In genomic region chr12:57517718-57518117, GRCh38 we compare ENCODE assay signal across 6 cellular contexts. TPM values are rescaled to one million over a fixed set of nuclear protein-coding genes. Genes with fewer than 3 reads are reported as not detected.
DNase-seq lines count a peak whose midpoint lies in the region; ATAC-seq, FAIRE-seq and TF ChIP-seq lines count a peak whose summit lies in the region.
"Not testable (repeated sequence)": the region's sequence is repeated elsewhere in the genome, so short reads cannot be mapped to it uniquely, and the experiment has no call there.

No MANE protein-coding gene starts in this region.

- peak overlapping the region; percentile 99 for H3K9ac ChIP-seq in astrocyte (ENCODE audit: low read length)

- peak overlapping the region; percentile 94 for H3K27ac Mint-ChIP-seq in Caco-2 (ENCODE audit: unreplicated experiment)
- H3K27ac Mint-ChIP-seq in T-cell = peak overlapping the region; percentile 99 to 100
- H3K27ac Mint-ChIP-seq in astrocyte (ENCODE audit: unreplicated experiment) = peak overlapping the region; percentile 54
- H3K27ac Mint-ChIP-seq in nephron progenitor cell = not testable (repeated sequence)

- H2AFZ ChIP-seq in astrocyte (ENCODE audit: low read depth, low read length) = not testable (repeated sequence)

- ATAC-seq in T-cell (replicated peaks in 1 of 4) = not testable (repeated sequence)

- H3K36me3 Mint-ChIP-seq in Caco-2 (ENCODE audit: insufficient read depth, unreplicated experiment) (peaks cover 98% of the 10 kb centered on the region), T-cell (peaks cover 50% of the 10 kb centered on the region), astrocyte (ENCODE audit: low read depth, unreplicated experiment) (peaks cover 42% of the 10 kb centered on the region), nephron progenitor cell (ENCODE audit: low read depth) (peaks cover 63% of the 10 kb centered on the region)

- H3K4me1 ChIP-seq in Caco-2 (peaks cover 20% of the 10 kb centered on the region), astrocyte (ENCODE audit: insufficient read depth, low read length) (peaks cover 37% of the 10 kb centered on the region), tibial artery (peaks cover 4 to 45% (median 40%) of the 10 kb centered on the region in 4 donors)

- POLR2A ChIA-PET in Caco-2 (lab: Charles Lee) = interaction anchor here (0.9 kb wide), 1 partner anchor 14 kb away, joined by 3 read pairs; no protein-coding TSS in a partner anchor
- POLR2A ChIA-PET in T-cell (lab: Charles Lee) = interaction anchor here (0.7 to 1.9 kb wide), 5 partner anchors 28 to 46 kb away, joined by 3 to 7 read pairs (median 6); partner anchors contain the start of gene ARHGAP9 (in 2 of the 2)

- not testable (repeated sequence) for H3K4me3 ChIP-seq in Caco-2 (ENCODE audit: low read depth, low read length)
- H3K4me3 ChIP-seq in astrocyte (ENCODE audit: insufficient read depth, low read depth, low read length) = peak overlapping the region; percentile 97
- peak overlapping the region; percentile 86 to 100 for H3K4me3 ChIP-seq in foreskin fibroblast (ENCODE audit: low read depth in 1 of 2, low read length in 2 of 2)
- H3K4me3 ChIP-seq in tibial artery = peak overlapping the region; percentile 65 to 91

- H3K9me3 ChIP-seq in Caco-2; astrocyte (ENCODE audit: insufficient read depth, low read depth, low read length); tibial artery: not testable (repeated sequence)

- DNase-seq in Caco-2; T-cell; astrocyte (ENCODE audit: low read depth); foreskin fibroblast; nephron progenitor cell; tibial artery: not testable (repeated sequence)

- not testable (repeated sequence) for H3K27me3 Mint-ChIP-seq in Caco-2 (ENCODE audit: insufficient read depth, unreplicated experiment); T-cell; astrocyte (ENCODE audit: low read depth, unreplicated experiment); nephron progenitor cell (ENCODE audit: low read depth, poor library complexity)

- intact Hi-C loops in Caco-2 (cut with micrococcal nuclease; ENCODE audit: unreplicated experiment); tibial artery (cut with DNase I; ENCODE audit: low total_unique reads): not testable (repeated sequence)

- not testable (repeated sequence) for H3K27me3 ChIP-seq in Caco-2 (replicated peaks; ENCODE audit: control insufficient read depth, insufficient read depth, low read length); astrocyte (ENCODE audit: insufficient read depth, low read length); tibial artery

- not testable (repeated sequence) for H3K27ac ChIP-seq in astrocyte (ENCODE audit: low read depth, low read length)
- peak overlapping the region; percentile 92 to 100 for H3K27ac ChIP-seq in tibial artery

- peaks cover 38% of the 10 kb centered on the region for H3K79me2 ChIP-seq in astrocyte (ENCODE audit: insufficient read depth, low read length)

- H3K36me3 ChIP-seq in Caco-2 (ENCODE audit: control insufficient read depth, insufficient read depth, low read length) = not testable (repeated sequence)
- H3K36me3 ChIP-seq in astrocyte (ENCODE audit: insufficient read depth, low read length) (peaks cover 45% of the 10 kb centered on the region), tibial artery (peaks cover 37 to 53% (median 49%) of the 10 kb centered on the region in 3 donors)

- not testable (repeated sequence) for FAIRE-seq in astrocyte (lab: Jason Lieb, UNC)

- BruUV-seq in Caco-2 (replicated peaks; lab: Mats Ljungman, UMichigan) = not testable (repeated sequence)

- peaks cover 68% of the 10 kb centered on the region for H4K20me1 ChIP-seq in astrocyte (ENCODE audit: insufficient read depth, low read length)

- H3K4me3 Mint-ChIP-seq in Caco-2 (ENCODE audit: unreplicated experiment) (peak overlapping the region; percentile 86), T-cell (peak overlapping the region in 1 of 3 donors; percentile 29), astrocyte (ENCODE audit: unreplicated experiment) (peak overlapping the region; percentile 91), nephron progenitor cell (peak overlapping the region; percentile 60)

- H3K9me3 Mint-ChIP-seq in Caco-2 (ENCODE audit: unreplicated experiment); T-cell; astrocyte (ENCODE audit: unreplicated experiment); nephron progenitor cell: not testable (repeated sequence)

- CTCF ChIA-PET in Caco-2 (lab: Charles Lee) = not testable (repeated sequence)
- CTCF ChIA-PET in T-cell (lab: Charles Lee) = interaction anchor here (0.8 to 1.2 kb wide), 2 partner anchors 66 to 1566 kb away, joined by 3 read pairs; no protein-coding TSS in a partner anchor

- TF ChIP-seq CTCF in Caco-2 (IDR thresholded peaks at IDR 0.05; ENCODE audit: insufficient read depth in 1 of 2, low read depth in 1 of 2, low read length in 1 of 2, severe bottlenecking in 1 of 2, unreplicated experiment in 1 of 2); astrocyte (IDR thresholded peaks at IDR 0.05; ENCODE audit: insufficient read depth, low read depth, low read length); foreskin fibroblast (IDR thresholded peaks at IDR 0.05; ENCODE audit: low read depth, low read length); nephron progenitor cell (IDR thresholded peaks at IDR 0.05); tibial artery (IDR thresholded peaks at IDR 0.05): not testable (repeated sequence)

- H3K4me2 ChIP-seq in astrocyte (ENCODE audit: low read length) = peak overlapping the region; percentile 94

- H3K4me1 Mint-ChIP-seq in Caco-2 (ENCODE audit: low read depth, unreplicated experiment) (peaks cover 22% of the 10 kb centered on the region), T-cell (peaks cover 35 to 45% (median 40%) of the 10 kb centered on the region in 3 donors), astrocyte (ENCODE audit: low read depth, unreplicated experiment) (peaks cover 41% of the 10 kb centered on the region), nephron progenitor cell (peaks cover 42% of the 10 kb centered on the region)

RNA-seq across cellular contexts. Expression of gene DDIT3, which starts 2.6 kb away (rescaled TPM):
- 62.7 and 79.2 TPM in 2 replicates for total RNA-seq in Caco-2 (2022)
- total RNA-seq in T-cell = 10 to 100 TPM; 34.5 to 93.5 (median 40.7) TPM
- total RNA-seq in astrocyte = 42.6 and 45.1 TPM in 2 replicates

RNA-seq across cellular contexts. Expression of gene MBD6, which starts 4.9 kb away (rescaled TPM):
- 82.2 and 105 TPM in 2 replicates for total RNA-seq in Caco-2 (2022)
- total RNA-seq in T-cell = 100 to 1,000 TPM; 109 to 122 (median 114) TPM
- total RNA-seq in astrocyte = 55.3 and 58.5 TPM in 2 replicates

RNA-seq across cellular contexts. Expression of gene DCTN2, which starts 29.3 kb away (rescaled TPM):
- 89.4 and 94.4 TPM in 2 replicates for total RNA-seq in Caco-2 (2022)
- total RNA-seq in T-cell = 10 to 100 TPM; 60.1 to 81.9 (median 71.5) TPM
- total RNA-seq in astrocyte = 94.5 and 107 TPM in 2 replicates

RNA-seq across cellular contexts. Expression of gene MARS1, which starts 29.9 kb away (rescaled TPM):
- total RNA-seq in Caco-2 (2022) = 515 and 583 TPM in 2 replicates
- total RNA-seq in T-cell = 100 to 1,000 TPM; 167 to 350 (median 320) TPM
- 351 and 384 TPM in 2 replicates for total RNA-seq in astrocyte

RNA-seq across cellular contexts. Expression of gene KIF5A, which starts 32.1 kb away (rescaled TPM):
- 0.05 TPM in 1 of 2 replicates, not detected in the other for total RNA-seq in Caco-2 (2022)
- total RNA-seq in T-cell = 1 to 10 TPM in 2 of 5 donors, under 1 TPM in 3; 0.83 to 1.8 (median 0.92) TPM
- 7.2 and 8.6 TPM in 2 replicates for total RNA-seq in astrocyte
